Comparison of ENCODE assay signal across 13 cellular contexts in the genomic region with DNA sequence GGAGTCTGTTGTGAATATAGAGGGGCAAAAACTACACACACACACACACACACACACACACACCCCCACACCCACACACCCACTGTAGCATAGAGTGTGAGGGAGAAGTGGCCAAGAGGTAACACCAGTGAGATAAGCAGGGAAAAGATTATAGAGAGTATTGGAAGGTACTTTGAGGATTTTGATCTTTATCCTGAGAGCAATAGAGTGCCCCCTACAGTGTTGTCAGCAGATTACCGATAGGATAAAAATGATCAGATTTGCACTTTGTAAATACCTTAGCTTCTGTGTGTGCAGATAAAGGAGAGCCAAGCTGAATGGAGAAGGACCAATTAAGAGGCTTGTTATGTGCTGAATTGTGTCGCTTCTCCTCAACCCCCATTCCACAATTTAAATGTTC. TPM values are rescaled to one million over a fixed set of nuclear protein-coding genes. Genes with fewer than 3 reads are reported as not detected.
DNase-seq lines count a peak whose midpoint lies in the region; ATAC-seq and TF ChIP-seq lines count a peak whose summit lies in the region.
"Had no signal": no experiment of that assay in that cellular context is flagged by ENCODE, and none has a peak within 500 bp of the region (broad histone marks: within the 10 kb centered on the region; RNA-seq: fewer than 3 reads in every experiment).

No MANE protein-coding gene starts in this region.

- no peaks in the 10 kb centered on the region for H3F3A ChIP-seq in PC-3 (ENCODE audit: low read length, unreplicated experiment)

- H2AFZ ChIP-seq in PC-3 (ENCODE audit: low read length) = no peak overlapping the region

- ATAC-seq in PC-3 = no peak
- no peak for ATAC-seq in foreskin keratinocyte
- ATAC-seq: left cardiac atrium had no signal

- H3K27ac ChIP-seq in A673 (ENCODE audit: low read depth, low read length, poor library complexity, severe bottlenecking) (no peak overlapping the region), PC-3 (ENCODE audit: low read length) (no peak overlapping the region), foreskin keratinocyte (no peak overlapping the region), right atrium auricular region (no peak overlapping the region)
- H3K27ac ChIP-seq: cardiac muscle cell, ovary had no signal

- H3K27me3 ChIP-seq in A673 (replicated peaks; ENCODE audit: insufficient read depth, low read depth, low read length, poor library complexity) (no peaks in the 10 kb centered on the region), PC-3 (ENCODE audit: low read length) (no peaks in the 10 kb centered on the region), foreskin keratinocyte (no peaks in the 10 kb centered on the region), right atrium auricular region (no peaks in the 10 kb centered on the region)
- H3K27me3 ChIP-seq: cardiac muscle cell, ovary had no signal

- H3K9me3 ChIP-seq in A673 (ENCODE audit: low read depth, low read length, poor library complexity, severe bottlenecking) (no peaks in the 10 kb centered on the region), PC-3 (ENCODE audit: low read length) (no peaks in the 10 kb centered on the region), right atrium auricular region (no peaks in the 10 kb centered on the region)
- H3K9me3 ChIP-seq: ovary had no signal

- H3K4me3 ChIP-seq in A673 (ENCODE audit: low read depth, low read length, poor library complexity, severe bottlenecking) (no peak overlapping the region), PC-3 (ENCODE audit: low read length) (no peak overlapping the region), right atrium auricular region (no peak overlapping the region)
- H3K4me3 ChIP-seq: cardiac muscle cell, ovary had no signal

- TF ChIP-seq CTCF in A673 (conservative IDR thresholded peaks at IDR 0.05; ENCODE audit: low read depth, low read length) = peak; percentile 44
- TF ChIP-seq CTCF in GM12873 (IDR thresholded peaks at IDR 0.05; ENCODE audit: insufficient read depth, low read depth, low read length, missing control alignments) = peak; percentile 52
- TF ChIP-seq CTCF in PC-3 (conservative IDR thresholded peaks at IDR 0.05; ENCODE audit: low read depth, low read length) = peak; percentile 40; the same call in 1 of the 2 replicates
- peak; percentile 48 for TF ChIP-seq CTCF in foreskin keratinocyte (conservative IDR thresholded peaks at IDR 0.05)
- TF ChIP-seq CTCF in right atrium auricular region (IDR thresholded peaks at IDR 0.05) = no peak

- BruUV-seq in A673 (replicated peaks; lab: Mats Ljungman, UMichigan) (no TSS peak), PC-3 (replicated peaks; lab: Mats Ljungman, UMichigan) (no TSS peak)

- H4K20me1 ChIP-seq in PC-3 (ENCODE audit: low read length) = no peaks in the 10 kb centered on the region

- H3K4me1 ChIP-seq in A673 (ENCODE audit: insufficient read depth, low read length, poor library complexity, severe bottlenecking) (no peaks in the 10 kb centered on the region), PC-3 (ENCODE audit: insufficient read depth, low read length) (peaks cover 5% of the 10 kb centered on the region), foreskin keratinocyte (no peaks in the 10 kb centered on the region), right atrium auricular region (no peaks in the 10 kb centered on the region)

- H3K9ac ChIP-seq in PC-3 (ENCODE audit: low read length) = no peak overlapping the region

- H3K4me2 ChIP-seq in PC-3 (ENCODE audit: low read length) = no peak overlapping the region

- CTCF ChIA-PET in A673 (lab: Charles Lee) = no interaction called here
- CTCF ChIA-PET in PC-3 (lab: Charles Lee) = no interaction called here

- H3K9me2 ChIP-seq in PC-3 (replicated peaks; ENCODE audit: low read length) = no peaks in the 10 kb centered on the region

- intact Hi-C loops in A673 (cut with micrococcal nuclease; ENCODE audit: unreplicated experiment) = no loop called here
- intact Hi-C loops in PC-3 (cut with micrococcal nuclease) = no loop called here

- peak; percentile 3 for DNase-seq in A673 (ENCODE audit: low spot score)
- DNase-seq in PC-3 = no peak
- no peak for DNase-seq in foreskin keratinocyte
- DNase-seq in NCI-H524 treated with DMSO at 0.1 percent for 48 hours (lab: John Stamatoyannopoulos, UW) = no peak
- DNase-seq in right atrium auricular region (ENCODE audit: low spot score) = no peak
- DNase-seq in DMS79 treated with DMSO at 0.1 percent for 48 hours (lab: John Stamatoyannopoulos, UW) = no peak
- DNase-seq in dedifferentiated amniotic fluid mesenchymal stem cell (ENCODE audit: extremely low spot score) = no peak
- DNase-seq: activated T-cell treated with anti-CD3 and anti-CD28 coated beads, Interleukin-2, amount 50 U/mL, for 72 hours; left cardiac atrium; NCI-H2029 treated with DMSO at 0.1 percent for 48 hours; ovary had no signal

- H3K36me3 ChIP-seq in A673 (ENCODE audit: insufficient read depth, low read length, poor library complexity, severe bottlenecking) = no peaks in the 10 kb centered on the region
- H3K36me3 ChIP-seq in PC-3 (ENCODE audit: low read depth, low read length) = no peaks in the 10 kb centered on the region; the same call in none of the 2 replicates
- H3K36me3 ChIP-seq in right atrium auricular region = peaks cover 3% of the 10 kb centered on the region
- H3K36me3 ChIP-seq: cardiac muscle cell, ovary had no signal

- H3K79me2 ChIP-seq in PC-3 (ENCODE audit: low read length) = no peaks in the 10 kb centered on the region

- POLR2A ChIA-PET in A673 (lab: Charles Lee; ENCODE audit: low non-redundant PET) (no interaction called here), PC-3 (lab: Charles Lee; ENCODE audit: unreplicated experiment) (no interaction called here)

RNA-seq across cellular contexts. Expression of gene ERCC6L2, which starts 32.3 kb away (rescaled TPM):
- total RNA-seq in A673 (2021) = 43.5 and 51.2 TPM in 2 replicates
- 18.8 and 32.7 TPM in 2 replicates for total RNA-seq in PC-3 (2014; rRNA removed)
- total RNA-seq in foreskin keratinocyte = 30.6 and 33.2 TPM in 2 replicates
- polyA plus RNA-seq in foreskin keratinocyte = 2.4 and 3.1 TPM in 2 replicates
- total RNA-seq in right atrium auricular region = 10 to 100 TPM; 38.6 to 43.4 TPM

Comparison
In these comparisons a context has a peak if more than half of its experiments do, and no peak if none do; other contexts are left out.
1. CTCF ChIP-seq: peak in A673 (single experiment), GM12873 (single experiment), PC-3 (single experiment) and foreskin keratinocyte (single experiment); none in right atrium auricular region (0 of 2).